In the genomic region with DNA sequence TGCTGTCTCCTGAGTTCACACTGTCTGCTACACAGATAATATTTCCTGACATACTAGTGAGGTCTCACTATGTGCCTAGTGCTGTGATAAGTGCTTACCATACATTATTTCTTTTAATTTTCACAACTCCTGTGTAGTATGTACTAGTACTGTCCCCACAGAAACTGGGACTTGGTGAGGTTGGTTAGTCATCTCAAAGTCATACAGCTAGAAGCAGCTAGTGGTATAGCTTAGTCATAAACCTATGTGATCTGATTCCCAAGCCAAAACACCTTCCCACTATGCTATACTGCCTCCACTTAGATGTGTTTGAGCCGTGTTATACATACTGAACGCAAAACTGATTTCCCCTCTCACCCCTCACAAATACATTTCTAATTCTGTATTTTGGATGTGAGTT, we compare ENCODE assay signal across 1 cellular context.
TF ChIP-seq lines count a peak whose summit lies in the region.

No MANE protein-coding gene starts in this region.

TF ChIP-seq in GM12878, 131 proteins besides CTCF, POLR2A, EP300 and RAD21:
- TF ChIP-seq ZBED1 (IDR thresholded peaks at IDR 0.05; ENCODE audit: borderline replicate concordance): no peak
- no peak for TF ChIP-seq HCFC1 (IDR thresholded peaks at IDR 0.05; ENCODE audit: low read length)
- TF ChIP-seq SRF (IDR thresholded peaks at IDR 0.05; ENCODE audit: low read depth in 2 of 2, low read length in 2 of 2): no peak
- no peak for TF ChIP-seq CEBPB (IDR thresholded peaks at IDR 0.05; ENCODE audit: borderline replicate concordance in 1 of 2, low read depth in 2 of 2, low read length in 2 of 2)
- TF ChIP-seq, protein P1, sequence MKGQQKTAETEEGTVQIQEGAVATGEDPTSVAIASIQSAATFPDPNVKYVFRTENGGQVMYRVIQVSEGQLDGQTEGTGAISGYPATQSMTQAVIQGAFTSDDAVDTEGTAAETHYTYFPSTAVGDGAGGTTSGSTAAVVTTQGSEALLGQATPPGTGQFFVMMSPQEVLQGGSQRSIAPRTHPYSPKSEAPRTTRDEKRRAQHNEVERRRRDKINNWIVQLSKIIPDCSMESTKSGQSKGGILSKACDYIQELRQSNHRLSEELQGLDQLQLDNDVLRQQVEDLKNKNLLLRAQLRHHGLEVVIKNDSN (IDR thresholded peaks at IDR 0.05; ENCODE audit: borderline replicate concordance, extremely low read length, insufficient read depth, low read depth, low read length): no peak
- TF ChIP-seq, protein P2, sequence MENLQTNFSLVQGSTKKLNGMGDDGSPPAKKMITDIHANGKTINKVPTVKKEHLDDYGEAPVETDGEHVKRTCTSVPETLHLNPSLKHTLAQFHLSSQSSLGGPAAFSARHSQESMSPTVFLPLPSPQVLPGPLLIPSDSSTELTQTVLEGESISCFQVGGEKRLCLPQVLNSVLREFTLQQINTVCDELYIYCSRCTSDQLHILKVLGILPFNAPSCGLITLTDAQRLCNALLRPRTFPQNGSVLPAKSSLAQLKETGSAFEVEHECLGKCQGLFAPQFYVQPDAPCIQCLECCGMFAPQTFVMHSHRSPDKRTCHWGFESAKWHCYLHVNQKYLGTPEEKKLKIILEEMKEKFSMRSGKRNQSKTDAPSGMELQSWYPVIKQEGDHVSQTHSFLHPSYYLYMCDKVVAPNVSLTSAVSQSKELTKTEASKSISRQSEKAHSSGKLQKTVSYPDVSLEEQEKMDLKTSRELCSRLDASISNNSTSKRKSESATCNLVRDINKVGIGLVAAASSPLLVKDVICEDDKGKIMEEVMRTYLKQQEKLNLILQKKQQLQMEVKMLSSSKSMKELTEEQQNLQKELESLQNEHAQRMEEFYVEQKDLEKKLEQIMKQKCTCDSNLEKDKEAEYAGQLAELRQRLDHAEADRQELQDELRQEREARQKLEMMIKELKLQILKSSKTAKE (IDR thresholded peaks at IDR 0.05; ENCODE audit: low read depth, poor library complexity, severe bottlenecking): no peak
- TF ChIP-seq, protein P3, sequence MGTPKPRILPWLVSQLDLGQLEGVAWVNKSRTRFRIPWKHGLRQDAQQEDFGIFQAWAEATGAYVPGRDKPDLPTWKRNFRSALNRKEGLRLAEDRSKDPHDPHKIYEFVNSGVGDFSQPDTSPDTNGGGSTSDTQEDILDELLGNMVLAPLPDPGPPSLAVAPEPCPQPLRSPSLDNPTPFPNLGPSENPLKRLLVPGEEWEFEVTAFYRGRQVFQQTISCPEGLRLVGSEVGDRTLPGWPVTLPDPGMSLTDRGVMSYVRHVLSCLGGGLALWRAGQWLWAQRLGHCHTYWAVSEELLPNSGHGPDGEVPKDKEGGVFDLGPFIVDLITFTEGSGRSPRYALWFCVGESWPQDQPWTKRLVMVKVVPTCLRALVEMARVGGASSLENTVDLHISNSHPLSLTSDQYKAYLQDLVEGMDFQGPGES (IDR thresholded peaks at IDR 0.05): no peak
- no peak for TF ChIP-seq CHD4 (IDR thresholded peaks at IDR 0.05)
- no peak for TF ChIP-seq SPI1 (IDR thresholded peaks at IDR 0.05; ENCODE audit: borderline replicate concordance, insufficient read depth, low read depth, low read length)
- TF ChIP-seq ZNF384 (IDR thresholded peaks at IDR 0.05; ENCODE audit: borderline replicate concordance, low read depth, low read length): no peak
- no peak for TF ChIP-seq SP1 (IDR thresholded peaks at IDR 0.05; ENCODE audit: low read depth, low read length)
- no peak for TF ChIP-seq ZSCAN29 (IDR thresholded peaks at IDR 0.05)
- TF ChIP-seq, protein P4, sequence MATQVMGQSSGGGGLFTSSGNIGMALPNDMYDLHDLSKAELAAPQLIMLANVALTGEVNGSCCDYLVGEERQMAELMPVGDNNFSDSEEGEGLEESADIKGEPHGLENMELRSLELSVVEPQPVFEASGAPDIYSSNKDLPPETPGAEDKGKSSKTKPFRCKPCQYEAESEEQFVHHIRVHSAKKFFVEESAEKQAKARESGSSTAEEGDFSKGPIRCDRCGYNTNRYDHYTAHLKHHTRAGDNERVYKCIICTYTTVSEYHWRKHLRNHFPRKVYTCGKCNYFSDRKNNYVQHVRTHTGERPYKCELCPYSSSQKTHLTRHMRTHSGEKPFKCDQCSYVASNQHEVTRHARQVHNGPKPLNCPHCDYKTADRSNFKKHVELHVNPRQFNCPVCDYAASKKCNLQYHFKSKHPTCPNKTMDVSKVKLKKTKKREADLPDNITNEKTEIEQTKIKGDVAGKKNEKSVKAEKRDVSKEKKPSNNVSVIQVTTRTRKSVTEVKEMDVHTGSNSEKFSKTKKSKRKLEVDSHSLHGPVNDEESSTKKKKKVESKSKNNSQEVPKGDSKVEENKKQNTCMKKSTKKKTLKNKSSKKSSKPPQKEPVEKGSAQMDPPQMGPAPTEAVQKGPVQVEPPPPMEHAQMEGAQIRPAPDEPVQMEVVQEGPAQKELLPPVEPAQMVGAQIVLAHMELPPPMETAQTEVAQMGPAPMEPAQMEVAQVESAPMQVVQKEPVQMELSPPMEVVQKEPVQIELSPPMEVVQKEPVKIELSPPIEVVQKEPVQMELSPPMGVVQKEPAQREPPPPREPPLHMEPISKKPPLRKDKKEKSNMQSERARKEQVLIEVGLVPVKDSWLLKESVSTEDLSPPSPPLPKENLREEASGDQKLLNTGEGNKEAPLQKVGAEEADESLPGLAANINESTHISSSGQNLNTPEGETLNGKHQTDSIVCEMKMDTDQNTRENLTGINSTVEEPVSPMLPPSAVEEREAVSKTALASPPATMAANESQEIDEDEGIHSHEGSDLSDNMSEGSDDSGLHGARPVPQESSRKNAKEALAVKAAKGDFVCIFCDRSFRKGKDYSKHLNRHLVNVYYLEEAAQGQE (IDR thresholded peaks at IDR 0.05; ENCODE audit: low read depth, low read length): no peak
- no peak for TF ChIP-seq LARP7 (IDR thresholded peaks at IDR 0.05)
- TF ChIP-seq, protein P5, sequence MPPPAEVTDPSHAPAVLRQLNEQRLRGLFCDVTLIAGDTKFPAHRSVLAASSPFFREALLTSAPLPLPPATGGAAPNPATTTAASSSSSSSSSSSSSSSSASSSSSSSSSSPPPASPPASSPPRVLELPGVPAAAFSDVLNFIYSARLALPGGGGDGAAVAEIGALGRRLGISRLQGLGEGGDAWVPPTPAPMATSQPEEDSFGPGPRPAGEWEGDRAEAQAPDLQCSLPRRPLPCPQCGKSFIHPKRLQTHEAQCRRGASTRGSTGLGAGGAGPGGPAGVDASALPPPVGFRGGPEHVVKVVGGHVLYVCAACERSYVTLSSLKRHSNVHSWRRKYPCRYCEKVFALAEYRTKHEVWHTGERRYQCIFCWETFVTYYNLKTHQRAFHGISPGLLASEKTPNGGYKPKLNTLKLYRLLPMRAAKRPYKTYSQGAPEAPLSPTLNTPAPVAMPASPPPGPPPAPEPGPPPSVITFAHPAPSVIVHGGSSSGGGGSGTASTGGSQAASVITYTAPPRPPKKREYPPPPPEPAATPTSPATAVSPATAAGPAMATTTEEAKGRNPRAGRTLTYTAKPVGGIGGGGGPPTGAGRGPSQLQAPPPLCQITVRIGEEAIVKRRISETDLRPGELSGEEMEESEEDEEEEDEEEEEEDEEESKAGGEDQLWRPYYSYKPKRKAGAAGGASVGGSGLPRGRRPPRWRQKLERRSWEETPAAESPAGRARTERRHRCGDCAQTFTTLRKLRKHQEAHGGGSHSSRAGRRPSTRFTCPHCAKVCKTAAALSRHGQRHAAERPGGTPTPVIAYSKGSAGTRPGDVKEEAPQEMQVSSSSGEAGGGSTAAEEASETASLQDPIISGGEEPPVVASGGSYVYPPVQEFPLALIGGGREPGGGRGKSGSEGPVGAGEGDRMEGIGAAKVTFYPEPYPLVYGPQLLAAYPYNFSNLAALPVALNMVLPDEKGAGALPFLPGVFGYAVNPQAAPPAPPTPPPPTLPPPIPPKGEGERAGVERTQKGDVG (CRISPR knock-in tag; IDR thresholded peaks at IDR 0.05): no peak
- no peak for TF ChIP-seq NFYA (IDR thresholded peaks at IDR 0.05; ENCODE audit: borderline replicate concordance, low read depth, low read length)
- TF ChIP-seq, protein P6, sequence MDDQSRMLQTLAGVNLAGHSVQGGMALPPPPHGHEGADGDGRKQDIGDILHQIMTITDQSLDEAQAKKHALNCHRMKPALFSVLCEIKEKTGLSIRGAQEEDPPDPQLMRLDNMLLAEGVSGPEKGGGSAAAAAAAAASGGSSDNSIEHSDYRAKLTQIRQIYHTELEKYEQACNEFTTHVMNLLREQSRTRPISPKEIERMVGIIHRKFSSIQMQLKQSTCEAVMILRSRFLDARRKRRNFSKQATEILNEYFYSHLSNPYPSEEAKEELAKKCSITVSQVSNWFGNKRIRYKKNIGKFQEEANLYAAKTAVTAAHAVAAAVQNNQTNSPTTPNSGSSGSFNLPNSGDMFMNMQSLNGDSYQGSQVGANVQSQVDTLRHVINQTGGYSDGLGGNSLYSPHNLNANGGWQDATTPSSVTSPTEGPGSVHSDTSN (IDR thresholded peaks at IDR 0.05; ENCODE audit: insufficient replicate concordance, low read depth, low read length): no peak
